Comparison of ENCODE assay signal across 38 cellular contexts in genomic region chr2:217647226-217647625, GRCh38.
"Had no signal": no experiment of that assay in that cellular context is flagged by ENCODE, and none has a peak within 500 bp of the region (broad histone marks: within the 10 kb centered on the region; RNA-seq: fewer than 3 reads in every experiment).

No MANE protein-coding gene starts in this region.

- H3K4me1 Mint-ChIP-seq: activated naive CD4-positive, alpha-beta T cell treated with anti-CD3 and anti-CD28 coated beads, Interleukin-2, amount 10 ng/mL, durations not matched to agents 7 days and 5 days; activated naive CD4-positive, alpha-beta T cell treated with anti-CD3 and anti-CD28 coated beads, Interleukin-2, amount 50 U/mL, for 24 hours; activated naive CD8-positive, alpha-beta T cell treated with anti-CD3 and anti-CD28 coated beads, Interleukin-2, amount 10 ng/mL, durations not matched to agents 7 days and 5 days; activated naive CD8-positive, alpha-beta T cell treated with anti-CD3 and anti-CD28 coated beads, Interleukin-2, amount 50 U/mL, for 24 hours; activated T-helper 17 cell treated with anti-CD3 and anti-CD28 coated beads, Interleukin-2, amount 50 U/mL, for 72 hours; central memory CD8-positive, alpha-beta T cell had no signal

- H3K27me3 Mint-ChIP-seq: activated naive CD4-positive, alpha-beta T cell treated with anti-CD3 and anti-CD28 coated beads, Interleukin-2, amount 10 ng/mL, durations not matched to agents 7 days and 5 days; activated naive CD4-positive, alpha-beta T cell treated with anti-CD3 and anti-CD28 coated beads, Interleukin-2, amount 50 U/mL, for 24 hours; activated naive CD8-positive, alpha-beta T cell; activated naive CD8-positive, alpha-beta T cell treated with anti-CD3 and anti-CD28 coated beads for 36 hours; activated naive CD8-positive, alpha-beta T cell treated with anti-CD3 and anti-CD28 coated beads, Interleukin-2, amount 10 ng/mL, durations not matched to agents 7 days and 5 days; activated T-cell treated with anti-CD3 and anti-CD28 coated beads, Interleukin-2, amount 50 U/mL, for 24 hours; activated T-helper 17 cell treated with anti-CD3 and anti-CD28 coated beads, Interleukin-2, amount 50 U/mL, for 72 hours; brain had no signal

- DNase-seq: activated effector memory CD4-positive, alpha-beta T cell treated with anti-CD3 and anti-CD28 coated beads, Interleukin-2, amount 50 U/mL, for 16 hours; activated effector memory CD4-positive, alpha-beta T cell treated with Interleukin-2 at 50 U/mL for 16 hours; activated gamma-delta T cell; activated gamma-delta T cell treated with Interleukin-2 at 50 U/mL for 16 hours; activated naive CD4-positive, alpha-beta T cell; activated naive CD4-positive, alpha-beta T cell treated with anti-CD3 and anti-CD28 coated beads for 36 hours; activated naive CD4-positive, alpha-beta T cell treated with anti-CD3 and anti-CD28 coated beads, Interleukin-2, amount 10 ng/mL, durations not matched to agents 7 days and 5 days; activated naive CD4-positive, alpha-beta T cell treated with anti-CD3 and anti-CD28 coated beads, Interleukin-2, amount 50 U/mL, for 16 hours; activated naive CD4-positive, alpha-beta T cell treated with Interleukin-2 at 50 U/mL for 16 hours; activated naive CD8-positive, alpha-beta T cell treated with anti-CD3 and anti-CD28 coated beads for 36 hours; activated naive CD8-positive, alpha-beta T cell treated with anti-CD3 and anti-CD28 coated beads, Interleukin-2, amount 10 ng/mL, durations not matched to agents 7 days and 5 days; activated naive CD8-positive, alpha-beta T cell treated with anti-CD3 and anti-CD28 coated beads, Interleukin-2, amount 50 U/mL, for 24 hours; activated T-cell treated with anti-CD3 and anti-CD28 coated beads for 4 hours; activated T-cell treated with anti-CD3 and anti-CD28 coated beads, Interleukin-2, amount 50 U/mL, for 1 hour; activated T-cell treated with anti-CD3 and anti-CD28 coated beads, Interleukin-2, amount 50 U/mL, for 24 hours; activated T-cell treated with anti-CD3 and anti-CD28 coated beads, Interleukin-2, amount 50 U/mL, for 4 hours; activated T-cell treated with anti-CD3 and anti-CD28 coated beads, Interleukin-2, amount 50 U/mL, for 48 hours; activated T-cell treated with anti-CD3 and anti-CD28 coated beads, Interleukin-2, amount 50 U/mL, for 72 hours; adrenal gland; amniotic stem cell; amygdala; anterior cingulate cortex; aorta; body of pancreas; brain microvascular endothelial cell; central memory CD4-positive, alpha-beta T cell; cerebellar nuclear complex had no signal

- H3K9me3 Mint-ChIP-seq: activated naive CD4-positive, alpha-beta T cell treated with anti-CD3 and anti-CD28 coated beads for 36 hours; activated naive CD4-positive, alpha-beta T cell treated with anti-CD3 and anti-CD28 coated beads, Interleukin-2, amount 10 ng/mL, durations not matched to agents 7 days and 5 days; activated naive CD4-positive, alpha-beta T cell treated with anti-CD3 and anti-CD28 coated beads, Interleukin-2, amount 50 U/mL, for 24 hours; activated naive CD4-positive, alpha-beta T cell treated with anti-CD3 and anti-CD28 coated beads, Interleukin-2, amount 50 U/mL, for 72 hours; activated naive CD8-positive, alpha-beta T cell treated with anti-CD3 and anti-CD28 coated beads for 36 hours; activated naive CD8-positive, alpha-beta T cell treated with anti-CD3 and anti-CD28 coated beads, Interleukin-2, amount 10 ng/mL, durations not matched to agents 7 days and 5 days; activated naive CD8-positive, alpha-beta T cell treated with anti-CD3 and anti-CD28 coated beads, Interleukin-2, amount 50 U/mL, for 24 hours; activated T-cell treated with anti-CD3 and anti-CD28 coated beads, Interleukin-2, amount 50 U/mL, for 24 hours; activated T-cell treated with anti-CD3 and anti-CD28 coated beads, Interleukin-2, amount 50 U/mL, for 4 hours; activated T-cell treated with anti-CD3 and anti-CD28 coated beads, Interleukin-2, amount 50 U/mL, for 72 hours; activated T-helper 1 cell treated with anti-CD3 and anti-CD28 coated beads, Interleukin-12 subunit alpha, Interleukin-12 subunit beta, Interleukin-2, Interleukin-4 antibody, amounts not matched to agents 30 ng/mL and 10 ng/mL and 1 ng/mL, durations not matched to agents 14 hours and 24 hours and 36 hours; activated T-helper 17 cell treated with anti-CD3 and anti-CD28 coated beads, Interleukin-2, amount 50 U/mL, for 72 hours; activated T-helper 2 cell treated with anti-CD3 and anti-CD28 coated beads, Interferon-gamma antibody, Interleukin-2, Interleukin-4, amounts not matched to agents 10 μg/mL and 5 μg/mL and 100 μg/mL, durations not matched to agents 14 hours and 24 hours and 36 hours; central memory CD8-positive, alpha-beta T cell had no signal

- H3K27ac Mint-ChIP-seq: activated naive CD4-positive, alpha-beta T cell treated with anti-CD3 and anti-CD28 coated beads for 36 hours; activated naive CD4-positive, alpha-beta T cell treated with anti-CD3 and anti-CD28 coated beads, Interleukin-2, amount 10 ng/mL, durations not matched to agents 7 days and 5 days; activated naive CD4-positive, alpha-beta T cell treated with anti-CD3 and anti-CD28 coated beads, Interleukin-2, amount 50 U/mL, for 24 hours; activated naive CD8-positive, alpha-beta T cell; activated naive CD8-positive, alpha-beta T cell treated with anti-CD3 and anti-CD28 coated beads for 36 hours; activated naive CD8-positive, alpha-beta T cell treated with anti-CD3 and anti-CD28 coated beads, Interleukin-2, amount 10 ng/mL, durations not matched to agents 7 days and 5 days; activated naive CD8-positive, alpha-beta T cell treated with anti-CD3 and anti-CD28 coated beads, Interleukin-2, amount 50 U/mL, for 24 hours; activated T-cell treated with anti-CD3 and anti-CD28 coated beads, Interleukin-2, amount 50 U/mL, for 24 hours; activated T-cell treated with anti-CD3 and anti-CD28 coated beads, Interleukin-2, amount 50 U/mL, for 72 hours; activated T-helper 1 cell treated with anti-CD3 and anti-CD28 coated beads, Interleukin-12 subunit alpha, Interleukin-12 subunit beta, Interleukin-2, Interleukin-4 antibody, amounts not matched to agents 30 ng/mL and 10 ng/mL and 1 ng/mL, durations not matched to agents 14 hours and 24 hours and 36 hours; activated T-helper 17 cell treated with anti-CD3 and anti-CD28 coated beads, Interleukin-2, amount 50 U/mL, for 72 hours; activated T-helper 2 cell treated with anti-CD3 and anti-CD28 coated beads, Interferon-gamma antibody, Interleukin-2, Interleukin-4, amounts not matched to agents 10 μg/mL and 5 μg/mL and 100 μg/mL, durations not matched to agents 14 hours and 24 hours and 36 hours; brain had no signal

- H3K36me3 Mint-ChIP-seq: activated naive CD4-positive, alpha-beta T cell treated with anti-CD3 and anti-CD28 coated beads, Interleukin-2, amount 10 ng/mL, durations not matched to agents 7 days and 5 days; activated naive CD4-positive, alpha-beta T cell treated with anti-CD3 and anti-CD28 coated beads, Interleukin-2, amount 50 U/mL, for 24 hours; activated naive CD4-positive, alpha-beta T cell treated with anti-CD3 and anti-CD28 coated beads, Interleukin-2, amount 50 U/mL, for 72 hours; activated naive CD8-positive, alpha-beta T cell treated with anti-CD3 and anti-CD28 coated beads for 36 hours; activated naive CD8-positive, alpha-beta T cell treated with anti-CD3 and anti-CD28 coated beads, Interleukin-2, amount 10 ng/mL, durations not matched to agents 7 days and 5 days; brain had no signal

- H3K36me3 ChIP-seq: adrenal gland, ascending aorta, brain microvascular endothelial cell, breast epithelium, cardiac muscle cell had no signal

- H3K27me3 ChIP-seq: adrenal gland, ascending aorta, body of pancreas, brain microvascular endothelial cell, breast epithelium, cardiac muscle cell had no signal

- H3K4me3 ChIP-seq: adrenal gland, ascending aorta, body of pancreas, breast epithelium, cardiac muscle cell had no signal

- H3K4me1 ChIP-seq: adrenal gland, breast epithelium had no signal

- H3K9me3 ChIP-seq: adrenal gland, ascending aorta, body of pancreas, breast epithelium had no signal

- H3K27ac ChIP-seq: adrenal gland, ascending aorta, body of pancreas, brain microvascular endothelial cell, breast epithelium, cardiac muscle cell had no signal

- H3K4me3 Mint-ChIP-seq: activated naive CD4-positive, alpha-beta T cell treated with anti-CD3 and anti-CD28 coated beads for 36 hours; activated naive CD4-positive, alpha-beta T cell treated with anti-CD3 and anti-CD28 coated beads, Interleukin-2, amount 10 ng/mL, durations not matched to agents 7 days and 5 days; activated naive CD4-positive, alpha-beta T cell treated with anti-CD3 and anti-CD28 coated beads, Interleukin-2, amount 50 U/mL, for 24 hours; activated naive CD8-positive, alpha-beta T cell; activated naive CD8-positive, alpha-beta T cell treated with anti-CD3 and anti-CD28 coated beads for 36 hours; activated naive CD8-positive, alpha-beta T cell treated with anti-CD3 and anti-CD28 coated beads, Interleukin-2, amount 10 ng/mL, durations not matched to agents 7 days and 5 days; activated naive CD8-positive, alpha-beta T cell treated with anti-CD3 and anti-CD28 coated beads, Interleukin-2, amount 50 U/mL, for 24 hours; activated T-cell treated with anti-CD3 and anti-CD28 coated beads, Interleukin-2, amount 50 U/mL, for 24 hours; activated T-cell treated with anti-CD3 and anti-CD28 coated beads, Interleukin-2, amount 50 U/mL, for 4 hours; activated T-cell treated with anti-CD3 and anti-CD28 coated beads, Interleukin-2, amount 50 U/mL, for 72 hours; activated T-helper 1 cell treated with anti-CD3 and anti-CD28 coated beads, Interleukin-12 subunit alpha, Interleukin-12 subunit beta, Interleukin-2, Interleukin-4 antibody, amounts not matched to agents 30 ng/mL and 10 ng/mL and 1 ng/mL, durations not matched to agents 14 hours and 24 hours and 36 hours; activated T-helper 17 cell treated with anti-CD3 and anti-CD28 coated beads, Interleukin-2, amount 50 U/mL, for 72 hours; brain; central memory CD8-positive, alpha-beta T cell had no signal

- ATAC-seq: activated naive CD4-positive, alpha-beta T cell treated with anti-CD3 and anti-CD28 coated beads, Interleukin-2, amount 50 U/mL, for 72 hours; activated naive CD8-positive, alpha-beta T cell treated with anti-CD3 and anti-CD28 coated beads, Interleukin-2, amount 50 U/mL, for 24 hours; activated T-cell treated with anti-CD3 and anti-CD28 coated beads, Interleukin-2, amount 50 U/mL, for 4 hours; activated T-cell treated with anti-CD3 and anti-CD28 coated beads, Interleukin-2, amount 50 U/mL, for 72 hours; activated T-helper 17 cell treated with anti-CD3 and anti-CD28 coated beads, Interleukin-2, amount 50 U/mL, for 72 hours; body of pancreas had no signal
